1 cellular context compared by ENCODE assay signal in genomic region chr2:157662401-157662800, GRCh38.
A peak's percentile ranks its signal among the peaks of the same experiment; 100 is the strongest.
TF ChIP-seq lines count a peak whose summit lies in the region.

No MANE protein-coding gene starts in this region.

TF ChIP-seq in SK-N-SH, 30 proteins besides CTCF, POLR2A, EP300 and RAD21 (continued from another document):
- TF ChIP-seq IRF3 (IDR thresholded peaks at IDR 0.05; ENCODE audit: low read depth, low read length) (no peak), SMC3 (IDR thresholded peaks at IDR 0.05; ENCODE audit: low read depth, low read length) (no peak), REST (IDR thresholded peaks at IDR 0.05; ENCODE audit: low read depth, low read length) (no peak), MXI1 (IDR thresholded peaks at IDR 0.05; ENCODE audit: low read depth, low read length) (no peak), GABPA (IDR thresholded peaks at IDR 0.05; ENCODE audit: low read depth) (no peak), TCF12 (IDR thresholded peaks at IDR 0.05) (peak; percentile 19; the same call in 1 of the 2 replicates)
